26 cellular contexts compared by ENCODE assay signal in genomic region chr2:81334046-81334445, GRCh38.
"Had no signal": no experiment of that assay in that cellular context is flagged by ENCODE, and none has a peak within 500 bp of the region (broad histone marks: within the 10 kb centered on the region; RNA-seq: fewer than 3 reads in every experiment).

No MANE protein-coding gene starts in this region.

- H3K27ac ChIP-seq: stomach, suprapubic skin, testis, thoracic aorta, thyroid gland, tibial artery, tibial nerve, transverse colon, upper lobe of left lung, upper lobe of right lung, uterus, vagina had no signal

- H3K36me3 ChIP-seq: stomach, suprapubic skin, thoracic aorta, thyroid gland, tibial artery, tibial nerve, transverse colon, upper lobe of left lung, upper lobe of right lung, uterus, vagina had no signal

- H3K9me3 ChIP-seq: stomach, suprapubic skin, testis, thoracic aorta, thyroid gland, tibial artery, tibial nerve, upper lobe of left lung, upper lobe of right lung, uterus, vagina had no signal

- H3K27me3 ChIP-seq: stomach, suprapubic skin, testis, thyroid gland, tibial artery, tibial nerve, transverse colon, upper lobe of left lung, upper lobe of right lung, uterus, vagina had no signal

- H3K4me3 ChIP-seq: stomach, suprapubic skin, testis, thoracic aorta, thyroid gland, tibial artery, tibial nerve, transverse colon, upper lobe of left lung, upper lobe of right lung, uterus, vagina had no signal

- H3K4me1 ChIP-seq: stomach, suprapubic skin, testis, thyroid gland, tibial artery, tibial nerve, transverse colon, upper lobe of left lung, upper lobe of right lung, uterus, vagina had no signal

- ATAC-seq: stimulated activated effector memory CD8-positive, alpha-beta T cell treated with anti-CD3 and anti-CD28 coated beads, Interleukin-12 subunit alpha, Interleukin-12 subunit beta, amount 100 ng/mL, for 72 hours; stimulated activated memory B cell treated with anti-CD40 and anti-IgM and Interleukin-4, amounts not matched to agents 10 μg/mL and 1 μg/mL and 100 μg/mL, for 72 hours; stimulated activated naive B cell treated with anti-CD40 and anti-IgM and Interleukin-4, amounts not matched to agents 10 μg/mL and 1 μg/mL and 100 μg/mL, for 72 hours; stimulated activated naive CD8-positive, alpha-beta T cell treated with anti-CD3 and anti-CD28 coated beads, Interleukin-15, amount 100 ng/mL, for 72 hours; stimulated activated naive CD8-positive, alpha-beta T cell treated with anti-CD3 and anti-CD28 coated beads, Interleukin-15, Interleukin-2, amounts not matched to agents 100 U/mL and 50 U/mL, for 24 hours; upper lobe of right lung had no signal

- DNase-seq: stimulated activated CD4-positive, alpha-beta T cell treated with anti-CD3 and anti-CD28 coated beads, Interleukin-2, amount 100 ng/mL, for 48 hours; stimulated activated CD4-positive, alpha-beta T cell treated with anti-CD3 and anti-CD28 coated beads, Interleukin-4, amount 100 ng/mL, for 1 hour; stimulated activated CD4-positive, alpha-beta T cell treated with anti-CD3 and anti-CD28 coated beads, Interleukin-4, amount 100 ng/mL, for 24 hours; stimulated activated CD4-positive, alpha-beta T cell treated with anti-CD3 and anti-CD28 coated beads, Interleukin-4, amount 100 ng/mL, for 4 hours; stimulated activated CD8-positive, alpha-beta memory T cell treated with anti-CD3 and anti-CD28 coated beads, Interleukin-4, amount 100 ng/mL, for 48 hours; stimulated activated naive B cell treated with anti-CD40 and anti-IgM and Interleukin-4, amounts not matched to agents 10 μg/mL and 1 μg/mL and 100 μg/mL, for 72 hours; stimulated activated naive CD4-positive, alpha-beta T cell; stimulated activated naive CD4-positive, alpha-beta T cell treated with Interleukin-2 at 50 U/mL for 16 hours; stimulated activated naive CD8-positive, alpha-beta T cell treated with anti-CD3 and anti-CD28 coated beads, Interleukin-15, amount 100 ng/mL, for 72 hours; stimulated activated naive CD8-positive, alpha-beta T cell treated with anti-CD3 and anti-CD28 coated beads, Interleukin-15, Interleukin-2, amounts not matched to agents 100 U/mL and 50 U/mL, for 24 hours; stomach; substantia nigra; testis; thyroid gland; tibial artery; transverse colon; trophoblast cell; upper lobe of left lung; upper lobe of right lung; uterus had no signal
